In the genomic region with DNA sequence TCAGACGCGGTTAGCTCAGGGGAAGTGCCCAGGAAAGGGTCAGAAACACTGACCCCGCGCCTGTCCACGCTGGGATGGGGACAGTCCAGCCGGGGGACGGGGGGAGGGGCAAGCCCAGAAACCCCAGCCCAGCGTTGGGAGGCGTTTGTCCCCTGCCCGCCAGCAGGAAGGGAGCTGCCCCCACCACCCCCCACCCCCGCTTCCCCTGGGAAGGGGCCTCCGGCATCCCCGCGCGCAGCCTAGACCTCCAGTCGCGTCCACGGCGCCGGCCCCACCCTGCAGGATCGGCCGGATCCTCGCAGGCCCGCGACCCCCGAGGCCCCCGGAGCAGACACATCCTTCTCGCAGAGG, we compare ENCODE assay signal across 8 cellular contexts. TPM values are rescaled to one million over a fixed set of nuclear protein-coding genes. Genes with fewer than 3 reads are reported as not detected.
DNase-seq lines count a peak whose midpoint lies in the region; TF ChIP-seq lines count a peak whose summit lies in the region.

No MANE protein-coding gene starts in this region.

- H4K20me1 ChIP-seq in OCI-LY3 (ENCODE audit: insufficient read depth, low read length), result no peaks in the 10 kb centered on the region

- H3K4me1 ChIP-seq in OCI-LY3 (ENCODE audit: low read length), result peaks cover 7% of the 10 kb centered on the region
- H3K4me1 ChIP-seq in esophagus (ENCODE audit: control insufficient read depth in 2 of 2, insufficient read depth in 2 of 2, low read length in 1 of 2), result peaks cover 0 to 12% of the 10 kb centered on the region in 2 donors
- no peaks in the 10 kb centered on the region for H3K4me1 ChIP-seq in ovary (ENCODE audit: insufficient read depth)

- TF ChIP-seq CTCF in OCI-LY3 (IDR thresholded peaks at IDR 0.05; ENCODE audit: low read depth, low read length) (no peak), ovary (IDR thresholded peaks at IDR 0.05) (no peak)

- H3K79me2 ChIP-seq in OCI-LY3 (ENCODE audit: low read length), result no peaks in the 10 kb centered on the region

- H3K4me2 ChIP-seq in OCI-LY3 (ENCODE audit: low read length), result peak overlapping the region; percentile 87

- H3K27ac ChIP-seq in OCI-LY3 (ENCODE audit: low read length) (no peak overlapping the region), esophagus (ENCODE audit: low read depth in 2 of 2, low read length in 1 of 2) (peak overlapping the region; percentile 92 to 97), ovary (peak overlapping the region; percentile 51 to 61)

- H3K9me3 ChIP-seq in OCI-LY3 (ENCODE audit: insufficient read depth, low read length), result no peaks in the 10 kb centered on the region
- H3K9me3 ChIP-seq in esophagus (ENCODE audit: control insufficient read depth in 2 of 2, insufficient read depth in 1 of 2, low read depth in 1 of 2, low read length in 1 of 2), result no peaks in the 10 kb centered on the region
- no peaks in the 10 kb centered on the region for H3K9me3 ChIP-seq in ovary

- H2AFZ ChIP-seq in OCI-LY3 (ENCODE audit: low read depth, low read length), result no peak overlapping the region

- H3K36me3 ChIP-seq in OCI-LY3 (replicated peaks; ENCODE audit: low read depth, low read length), result no peaks in the 10 kb centered on the region
- H3K36me3 ChIP-seq in esophagus (ENCODE audit: control insufficient read depth in 2 of 2, insufficient read depth in 2 of 2, low read length in 1 of 2), result peaks cover 0 to 2% of the 10 kb centered on the region in 2 donors
- H3K36me3 ChIP-seq in ovary, result no peaks in the 10 kb centered on the region

- H3K27me3 ChIP-seq in OCI-LY3 (ENCODE audit: low read depth, low read length), result 0 out of 2 replicates have a peak, but pooled peaks cover 7% of the 10 kb centered on the region
- H3K27me3 ChIP-seq in esophagus (ENCODE audit: control insufficient read depth in 1 of 2, insufficient read depth in 2 of 2, low read length in 2 of 2), result no peaks in the 10 kb centered on the region
- H3K27me3 ChIP-seq in ovary, result no peaks in the 10 kb centered on the region

- TF ChIP-seq POLR2A in ovary (IDR thresholded peaks at IDR 0.05), result no peak

- 1 to 5% methylated on average over 7 to 28 of the region's 28 CpGs for WGBS in esophagus, 2 donors
- WGBS in ovary, 3 donors, result 1% methylated on average over 19 to 28 of the region's 28 CpGs

- peak overlapping the region; percentile 53 for H3K9ac ChIP-seq in OCI-LY3 (ENCODE audit: low read length)

- DNase-seq in GM03348 (ENCODE audit: low spot score), result peak; percentile 39
- peak in 1 of 5 donors; percentile 37 for DNase-seq in ovary
- no peak for DNase-seq in NCI-H2196 (lab: John Stamatoyannopoulos, UW; ENCODE audit: unreplicated experiment)
- no peak for DNase-seq in inferior parietal cortex (ENCODE audit: extremely low spot score)
- no peak for DNase-seq in NCI-H128 (lab: John Stamatoyannopoulos, UW; ENCODE audit: unreplicated experiment)
- DNase-seq in posterior vena cava (ENCODE audit: low spot score), result no peak

- H3K4me3 ChIP-seq in OCI-LY3 (ENCODE audit: low read length) (peak overlapping the region; percentile 80), esophagus (ENCODE audit: low read depth in 1 of 2, low read length in 2 of 2) (peak overlapping the region; percentile 68 to 87), ovary (peak overlapping the region; percentile 74)

- intact Hi-C loops in ovary (cut with DNase I), result no loop called here
- intact Hi-C loops in posterior vena cava (cut with DNase I), result no loop called here

- TF ChIP-seq EP300 in ovary (IDR thresholded peaks at IDR 0.05), result no peak

RNA-seq across cellular contexts. Expression of a gene that starts 0.3 kb away (rescaled TPM):
- polyA plus RNA-seq in esophagus (100 to 1,000 TPM; 269 to 368 TPM), ovary (10 to 100 TPM; 14.7 to 40.9 TPM)
- total RNA-seq in ovary (10 to 100 TPM; 33.7 to 64.5 (median 41.8) TPM), posterior vena cava (10 to 100 TPM; 43.5 to 46.1 TPM)

RNA-seq across cellular contexts. Expression of a gene that starts 20.5 kb away (rescaled TPM):
- polyA plus RNA-seq in esophagus (under 1 TPM; 0.32 to 0.47 TPM), ovary (not detected)
- total RNA-seq in ovary (under 1 TPM in 3 of 7 donors, not detected in 4; 0.18 to 0.92 (median 0.32) TPM), posterior vena cava (1 to 10 TPM in 1 of 2 donors, under 1 TPM in 1; 0.95 to 1.6 TPM)

RNA-seq across cellular contexts. Expression of a gene that starts 22.5 kb away (rescaled TPM):
- 100 to 1,000 TPM; 249 to 309 TPM for polyA plus RNA-seq in esophagus
- 100 to 1,000 TPM in 3 of 7 donors, 10 to 100 TPM in 4; 53.7 to 151 (median 75.1) TPM for total RNA-seq in ovary
- 100 to 1,000 TPM in 1 of 2 donors, 10 to 100 TPM in 1; 52.4 to 123 TPM for polyA plus RNA-seq in ovary
- 10 to 100 TPM; 56.2 to 63.2 TPM for total RNA-seq in posterior vena cava

RNA-seq across cellular contexts. Expression of a gene that starts 33.7 kb away (rescaled TPM):
- polyA plus RNA-seq in esophagus (100 to 1,000 TPM; 362 to 444 TPM), ovary (10 to 100 TPM; 92.4 to 97.4 TPM)
- total RNA-seq in ovary (100 to 1,000 TPM in 2 of 7 donors, 10 to 100 TPM in 5; 22.3 to 115 (median 78.2) TPM), posterior vena cava (10 to 100 TPM; 36.8 to 56.6 TPM)
